8 cellular contexts compared by ENCODE assay signal in the genomic region with DNA sequence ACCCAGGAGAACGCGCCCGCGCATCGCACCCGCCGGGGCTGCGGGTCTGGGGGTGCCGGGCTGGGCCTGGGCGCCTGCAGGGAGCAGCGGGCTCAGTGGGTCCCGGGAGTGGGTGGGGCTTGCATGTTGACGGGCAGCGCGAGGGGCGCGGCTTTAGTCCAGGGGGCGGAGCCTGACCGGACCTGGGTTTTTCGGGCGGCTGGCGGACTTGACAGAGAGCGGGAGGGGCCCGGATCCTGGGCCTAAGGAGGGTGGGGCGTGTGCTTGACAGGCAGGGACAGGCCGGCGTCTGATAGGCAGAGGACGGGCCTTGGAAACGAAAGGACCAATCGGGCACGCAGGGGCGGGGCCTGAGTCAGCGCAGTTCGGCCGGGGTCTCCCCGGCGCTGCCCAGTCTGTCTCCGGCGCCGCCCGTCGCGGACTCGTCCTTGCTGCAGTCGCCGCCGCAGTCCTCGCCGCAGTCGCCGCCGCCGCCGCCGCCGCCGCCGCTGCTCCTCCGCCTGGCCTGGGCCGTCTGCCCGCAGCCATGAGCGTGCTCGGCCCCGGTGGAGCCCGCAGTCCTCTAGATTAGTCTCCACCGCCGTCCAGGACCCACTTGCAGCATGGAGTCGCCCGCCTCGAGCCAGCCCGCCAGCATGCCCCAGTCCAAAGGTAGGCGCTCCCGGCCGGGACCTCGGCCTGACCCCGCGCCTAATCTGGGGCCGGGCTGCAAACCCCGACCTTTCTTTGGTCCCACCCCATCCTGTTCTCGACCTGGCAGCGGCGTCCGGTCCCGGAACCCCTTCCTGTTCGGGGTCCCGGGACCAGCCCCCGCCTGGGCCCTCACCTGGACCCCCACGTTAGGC. TPM values are rescaled to one million over a fixed set of nuclear protein-coding genes. Genes with fewer than 3 reads are reported as not detected.
DNase-seq lines count a peak whose midpoint lies in the region; ATAC-seq, FAIRE-seq and TF ChIP-seq lines count a peak whose summit lies in the region.

A gene (plus strand): TSS at position 393 of the 845 bp plus-strand sequence. CDS start 210 bp downstream, at position 603.

- ATAC-seq in HG02840 (IDR thresholded peaks at IDR 0.05; ENCODE audit: low FRiP score, unreplicated experiment) (peak; percentile 76), heart right ventricle (peak; percentile 79 to 91 (median 86)), upper lobe of right lung (peak; percentile 80)

- 0 out of 2 replicates have a peak, but pooled peaks have one; percentile 50 for TF ChIP-seq POLR2A in GM12891 (IDR thresholded peaks at IDR 0.05; ENCODE audit: low read depth, low read length)
- TF ChIP-seq POLR2A in adrenal gland (IDR thresholded peaks at IDR 0.05), result peak; percentile 98 to 99

- H3K4me3 ChIP-seq in adrenal gland (peak within 1 kb of the TSS; percentile 21 to 92 (median 80)), heart right ventricle (peak within 1 kb of the TSS; percentile 67 to 99 (median 97)), upper lobe of right lung (peak within 1 kb of the TSS; percentile 92)

- intact Hi-C loops in adrenal gland (cut with DNase I), result no loop called here
- intact Hi-C loops in heart right ventricle (cut with DNase I), result loop anchor here in 9 of 10 donors (2.0 to 10.0 kb wide), 9 partner anchors 30 to 242 kb away; a partner anchor contains a TSS
- intact Hi-C loops in posterior vena cava (cut with DNase I), result no loop called here
- intact Hi-C loops in upper lobe of right lung (cut with DNase I), result no loop called here

- FAIRE-seq in GM12891 (lab: Jason Lieb, UNC), result peak; percentile 98

- H3K4me1 ChIP-seq in adrenal gland (replicated peaks in 1 of 2) (peaks cover 42 to 52% of the 10 kb centered on the region in 2 donors), heart right ventricle (peaks cover 35 to 71% (median 49%) of the 10 kb centered on the region in 9 donors), upper lobe of right lung (peaks cover 42% of the 10 kb centered on the region)

- H3K27ac ChIP-seq in adrenal gland (peak within 1 kb of the TSS; percentile 76 to 99 (median 90)), heart right ventricle (peak within 1 kb of the TSS; percentile 83 to 99 (median 96)), upper lobe of right lung (peak within 1 kb of the TSS; percentile 86)

- TF ChIP-seq CTCF in adrenal gland (IDR thresholded peaks at IDR 0.05) (no peak), heart right ventricle (IDR thresholded peaks at IDR 0.05) (peak in 1 of 9 donors; percentile 0), upper lobe of right lung (IDR thresholded peaks at IDR 0.05) (no peak)

- H3K9me3 ChIP-seq in adrenal gland (replicated peaks in 1 of 3) (no peaks in the 10 kb centered on the region), heart right ventricle (no peaks in the 10 kb centered on the region), upper lobe of right lung (no peaks in the 10 kb centered on the region)

- WGBS in adrenal gland, 4 donors, result 0 to 3% (median 1%) methylated on average over 8 to 88 of the region's 88 CpGs
- 0 to 1% methylated on average over 65 to 88 of the region's 88 CpGs for WGBS in heart right ventricle, 2 donors

- DNase-seq in GM12891 (ENCODE audit: insufficient read length, low spot score) (peak; percentile 98), NCI-H1436 treated with DMSO at 0.1 percent for 48 hours (lab: John Stamatoyannopoulos, UW) (peak; percentile 95), T-helper 1 cell (peak; percentile 90 to 98 (median 93)), adrenal gland (peak; percentile 99 to 100 (median 100)), heart right ventricle (peak; percentile 99), posterior vena cava (ENCODE audit: low spot score) (peak; percentile 100), upper lobe of right lung (peak; percentile 100)

- H3K27me3 ChIP-seq in adrenal gland (no peaks in the 10 kb centered on the region), heart right ventricle (no peaks in the 10 kb centered on the region), upper lobe of right lung (no peaks in the 10 kb centered on the region)

- H3K36me3 ChIP-seq in adrenal gland (replicated peaks in 1 of 2) (no peaks in the 10 kb centered on the region), heart right ventricle (peaks cover 0 to under 1% (median 0%) of the 10 kb centered on the region in 9 donors), upper lobe of right lung (no peaks in the 10 kb centered on the region)

TF ChIP-seq in GM12891, 5 proteins besides CTCF, POLR2A, EP300 and RAD21:
- no peak for TF ChIP-seq POLR2AphosphoS5 (IDR thresholded peaks at IDR 0.05; ENCODE audit: low read depth, low read length)
- peak; percentile 76; the same call in 1 of the 2 replicates for TF ChIP-seq TAF1 (IDR thresholded peaks at IDR 0.05; ENCODE audit: low read depth, low read length)

RNA-seq across cellular contexts. Expression of the gene that starts here (rescaled TPM):
- 15.2 TPM for polyA plus RNA-seq in GM12891 (2012; ENCODE audit: low read depth, missing spikeins)
- total RNA-seq in adrenal gland, result 10 to 100 TPM; 11.5 to 64.8 (median 32.2) TPM
- 10 to 100 TPM; 19.2 to 64.4 (median 37.4) TPM for polyA plus RNA-seq in adrenal gland
- 10 to 100 TPM; 28.9 to 71.6 (median 60.4) TPM for total RNA-seq in heart right ventricle
- 100 to 1,000 TPM in 1 of 2 donors, 10 to 100 TPM in 1; 32.1 to 103 TPM for polyA plus RNA-seq in heart right ventricle
- 10 to 100 TPM; 47.7 to 83.4 TPM for total RNA-seq in posterior vena cava
- 68.3 TPM for total RNA-seq in upper lobe of right lung

Comparison
In these comparisons a context has a peak if more than half of its experiments do, and no peak if none do; other contexts are left out.
1. Peak in every context shown above with its lines: DNase-seq, ATAC-seq, H3K4me3 ChIP-seq and H3K27ac ChIP-seq.
2. intact Hi-C loops: an anchor here in heart right ventricle (2.0 to 10.0 kb wide); none called in adrenal gland, posterior vena cava and upper lobe of right lung.